Comparison of ENCODE assay signal across 13 cellular contexts in genomic region chr3:170360916-170361315, GRCh38. TPM values are rescaled to one million over a fixed set of nuclear protein-coding genes. Genes with fewer than 3 reads are reported as not detected.
DNase-seq lines count a peak whose midpoint lies in the region; FAIRE-seq and TF ChIP-seq lines count a peak whose summit lies in the region.
"Had no signal": no experiment of that assay in that cellular context is flagged by ENCODE, and none has a peak within 500 bp of the region (broad histone marks: within the 10 kb centered on the region; RNA-seq: fewer than 3 reads in every experiment).

No MANE protein-coding gene starts in this region.

- H3K4me1 ChIP-seq in PC-9 (replicated peaks; ENCODE audit: insufficient read depth) (peaks cover 71% of the 10 kb centered on the region), hepatocyte (ENCODE audit: insufficient read depth) (peaks cover 17% of the 10 kb centered on the region)

- H3K27ac ChIP-seq in PC-9 (no peak overlapping the region), hepatocyte (no peak overlapping the region)
- H3K27ac ChIP-seq: adrenal gland, esophagus muscularis mucosa had no signal

- no peak overlapping the region for H3K4me3 Mint-ChIP-seq in activated T-helper 1 cell treated with anti-CD3 and anti-CD28 coated beads, Interleukin-12 subunit alpha, Interleukin-12 subunit beta, Interleukin-2, Interleukin-4 antibody, amounts not matched to agents 30 ng/mL and 10 ng/mL and 1 ng/mL, durations not matched to agents 14 hours and 24 hours and 36 hours
- H3K4me3 Mint-ChIP-seq in activated CD4-positive, alpha-beta T cell treated with anti-CD3 and anti-CD28 coated beads, Interleukin-2, amount 10 ng/mL, durations not matched to agents 7 days and 5 days, result no peak overlapping the region

- FAIRE-seq in frontal cortex (lab: Jason Lieb, UNC), result no peak

- WGBS in hepatocyte (ENCODE audit: low lambda C conversion rate, missing lambda C conversion rate), result 71% methylated on average over 5 of the region's 5 CpGs

- H3K36me3 Mint-ChIP-seq in activated T-helper 1 cell treated with anti-CD3 and anti-CD28 coated beads, Interleukin-12 subunit alpha, Interleukin-12 subunit beta, Interleukin-2, Interleukin-4 antibody, amounts not matched to agents 30 ng/mL and 10 ng/mL and 1 ng/mL, durations not matched to agents 14 hours and 24 hours and 36 hours (ENCODE audit: low read depth), result peaks cover 40% of the 10 kb centered on the region
- peaks cover 43% of the 10 kb centered on the region for H3K36me3 Mint-ChIP-seq in activated CD4-positive, alpha-beta T cell treated with anti-CD3 and anti-CD28 coated beads, Interleukin-2, amount 10 ng/mL, durations not matched to agents 7 days and 5 days (ENCODE audit: low read depth)

- no peaks in the 10 kb centered on the region for H3K27me3 ChIP-seq in PC-9 (ENCODE audit: insufficient read depth, low read depth)
- H3K27me3 ChIP-seq in hepatocyte, result no peaks in the 10 kb centered on the region
- H3K27me3 ChIP-seq: adrenal gland, esophagus muscularis mucosa had no signal

- H3K4me3 ChIP-seq in PC-9 (peak overlapping the region; percentile 18; the same call in 1 of the 2 replicates), hepatocyte (peak overlapping the region; percentile 1)

- H2AFZ ChIP-seq in PC-9 (no peak overlapping the region), hepatocyte (no peak overlapping the region)

- BruUV-seq in PC-9 (replicated peaks; lab: Mats Ljungman, UMichigan), result no TSS peak

- H3F3A ChIP-seq in PC-9 (ENCODE audit: insufficient read depth, low read depth), result peaks cover 24% of the 10 kb centered on the region

- intact Hi-C loops in PC-9 (cut with micrococcal nuclease; ENCODE audit: unreplicated experiment), result no loop called here
- intact Hi-C loops in activated T-helper 1 cell treated with anti-CD3 and anti-CD28 coated beads, Interleukin-12 subunit alpha, Interleukin-12 subunit beta, Interleukin-2, Interleukin-4 antibody, amounts not matched to agents 30 ng/mL and 10 ng/mL and 1 ng/mL, durations not matched to agents 14 hours and 24 hours and 36 hours (cut with micrococcal nuclease), result loop anchor here (2.0 kb wide), 1 partner anchor 14 kb away; no protein-coding TSS in a partner anchor

- TF ChIP-seq CTCF in PC-9 (conservative IDR thresholded peaks at IDR 0.05) (no peak), hepatocyte (IDR thresholded peaks at IDR 0.05; ENCODE audit: poor library complexity) (no peak)

- H4K20me1 ChIP-seq in PC-9 (ENCODE audit: insufficient read depth) (peaks cover 50% of the 10 kb centered on the region), hepatocyte (ENCODE audit: insufficient read depth, poor library complexity, severe bottlenecking) (peaks cover 46% of the 10 kb centered on the region)

- H3K4me2 ChIP-seq in PC-9 (peak overlapping the region; percentile 82), hepatocyte (peak overlapping the region; percentile 77)

- no peaks in the 10 kb centered on the region for H3K9me2 ChIP-seq in PC-9 (ENCODE audit: insufficient read depth)
- no peaks in the 10 kb centered on the region for H3K9me2 ChIP-seq in hepatocyte (replicated peaks; ENCODE audit: insufficient read depth)

- POLR2A ChIA-PET in PC-9 (lab: Charles Lee; ENCODE audit: unreplicated experiment), result no interaction called here
- POLR2A ChIA-PET in activated CD4-positive, alpha-beta T cell treated with anti-CD3 and anti-CD28 coated beads, Interleukin-2, amount 10 ng/mL, durations not matched to agents 7 days and 5 days (lab: Charles Lee), result no interaction called here

- peaks cover 51% of the 10 kb centered on the region for H3K36me3 ChIP-seq in PC-9 (ENCODE audit: low read depth)
- no peaks in the 10 kb centered on the region for H3K36me3 ChIP-seq in hepatocyte (replicated peaks; ENCODE audit: insufficient read depth, low read depth)
- H3K36me3 ChIP-seq: adrenal gland had no signal

- peaks cover 82% of the 10 kb centered on the region for H3K79me2 ChIP-seq in PC-9 (ENCODE audit: low read depth)
- peaks cover 75% of the 10 kb centered on the region for H3K79me2 ChIP-seq in hepatocyte

- H3K27ac Mint-ChIP-seq in activated T-helper 1 cell treated with anti-CD3 and anti-CD28 coated beads, Interleukin-12 subunit alpha, Interleukin-12 subunit beta, Interleukin-2, Interleukin-4 antibody, amounts not matched to agents 30 ng/mL and 10 ng/mL and 1 ng/mL, durations not matched to agents 14 hours and 24 hours and 36 hours, result no peak overlapping the region
- no peak overlapping the region for H3K27ac Mint-ChIP-seq in activated CD4-positive, alpha-beta T cell treated with anti-CD3 and anti-CD28 coated beads, Interleukin-2, amount 10 ng/mL, durations not matched to agents 7 days and 5 days

- peaks cover 40% of the 10 kb centered on the region for H3K4me1 Mint-ChIP-seq in activated T-helper 1 cell treated with anti-CD3 and anti-CD28 coated beads, Interleukin-12 subunit alpha, Interleukin-12 subunit beta, Interleukin-2, Interleukin-4 antibody, amounts not matched to agents 30 ng/mL and 10 ng/mL and 1 ng/mL, durations not matched to agents 14 hours and 24 hours and 36 hours (ENCODE audit: low read depth)
- H3K4me1 Mint-ChIP-seq in activated CD4-positive, alpha-beta T cell treated with anti-CD3 and anti-CD28 coated beads, Interleukin-2, amount 10 ng/mL, durations not matched to agents 7 days and 5 days, result peaks cover 39% of the 10 kb centered on the region

- H3K9me3 ChIP-seq in PC-9 (ENCODE audit: insufficient read depth, low read depth) (no peaks in the 10 kb centered on the region), hepatocyte (ENCODE audit: low read depth) (no peaks in the 10 kb centered on the region)
- H3K9me3 ChIP-seq: adrenal gland, esophagus muscularis mucosa had no signal

- DNase-seq in H4 (ENCODE audit: low spot score) (peak; percentile 44), PC-9 (no peak), hepatocyte (ENCODE audit: low spot score) (no peak), renal cortical epithelial cell (ENCODE audit: low read depth) (peak; percentile 27), frontal cortex (ENCODE audit: low spot score in 2 of 2) (no peak)
- no peak for DNase-seq in activated T-helper 1 cell treated with anti-CD3 and anti-CD28 coated beads, Interleukin-12 subunit alpha, Interleukin-12 subunit beta, Interleukin-2, Interleukin-4 antibody, amounts not matched to agents 30 ng/mL and 10 ng/mL and 1 ng/mL, durations not matched to agents 14 hours and 24 hours and 36 hours (ENCODE audit: low spot score)
- DNase-seq in activated T-cell treated with anti-CD3 and anti-CD28 coated beads, Interleukin-2, amount 50 U/mL, for 48 hours, result no peak
- no peak for DNase-seq in activated CD4-positive, alpha-beta T cell treated with anti-CD3 and anti-CD28 coated beads, Interleukin-2, amount 10 ng/mL, durations not matched to agents 7 days and 5 days
- DNase-seq: adrenal gland, DMS79 treated with DMSO at 0.1 percent for 48 hours, NCI-H2081 had no signal

- H3K9me3 Mint-ChIP-seq in activated T-helper 1 cell treated with anti-CD3 and anti-CD28 coated beads, Interleukin-12 subunit alpha, Interleukin-12 subunit beta, Interleukin-2, Interleukin-4 antibody, amounts not matched to agents 30 ng/mL and 10 ng/mL and 1 ng/mL, durations not matched to agents 14 hours and 24 hours and 36 hours, result no peaks in the 10 kb centered on the region
- peaks cover 5% of the 10 kb centered on the region for H3K9me3 Mint-ChIP-seq in activated CD4-positive, alpha-beta T cell treated with anti-CD3 and anti-CD28 coated beads, Interleukin-2, amount 10 ng/mL, durations not matched to agents 7 days and 5 days

- CTCF ChIA-PET in PC-9 (lab: Charles Lee), result no interaction called here
- CTCF ChIA-PET in activated CD4-positive, alpha-beta T cell treated with anti-CD3 and anti-CD28 coated beads, Interleukin-2, amount 10 ng/mL, durations not matched to agents 7 days and 5 days (lab: Charles Lee), result interaction anchor here (0.6 kb wide), 1 partner anchor 23 kb away, joined by 3 read pairs; no protein-coding TSS in a partner anchor

- peaks cover 2% of the 10 kb centered on the region for H3K27me3 Mint-ChIP-seq in activated T-helper 1 cell treated with anti-CD3 and anti-CD28 coated beads, Interleukin-12 subunit alpha, Interleukin-12 subunit beta, Interleukin-2, Interleukin-4 antibody, amounts not matched to agents 30 ng/mL and 10 ng/mL and 1 ng/mL, durations not matched to agents 14 hours and 24 hours and 36 hours (ENCODE audit: insufficient read depth)
- no peaks in the 10 kb centered on the region for H3K27me3 Mint-ChIP-seq in activated CD4-positive, alpha-beta T cell treated with anti-CD3 and anti-CD28 coated beads, Interleukin-2, amount 10 ng/mL, durations not matched to agents 7 days and 5 days

RNA-seq across cellular contexts. Expression of gene SKIL, which starts 3.4 kb away (rescaled TPM):
- 36.4 and 43.0 TPM in 2 replicates for total RNA-seq in H4 (2014; rRNA removed; shearing (Covaris generic))
- total RNA-seq in PC-9 (2021) (119 and 138 TPM in 2 replicates), hepatocyte (79.3 and 87.5 TPM in 2 replicates), renal cortical epithelial cell (153 and 190 TPM in 2 replicates), frontal cortex (160 TPM)
- polyA plus RNA-seq in hepatocyte, result 28.3 and 28.9 TPM in 2 replicates
- total RNA-seq in activated T-helper 1 cell treated with anti-CD3 and anti-CD28 coated beads, Interleukin-12 subunit alpha, Interleukin-12 subunit beta, Interleukin-2, Interleukin-4 antibody, amounts not matched to agents 30 ng/mL and 10 ng/mL and 1 ng/mL, durations not matched to agents 14 hours and 24 hours and 36 hours, result 27.5 and 29.4 TPM in 2 replicates
- 10 to 100 TPM; 15.9 to 19.1 TPM for total RNA-seq in activated CD4-positive, alpha-beta T cell treated with anti-CD3 and anti-CD28 coated beads, Interleukin-2, amount 10 ng/mL, durations not matched to agents 7 days and 5 days

RNA-seq across cellular contexts. Expression of gene CLDN11, which starts 57.8 kb away (rescaled TPM):
- total RNA-seq in H4 (2014; rRNA removed; shearing (Covaris generic)), result 0.06 TPM in 1 of 2 replicates, not detected in the other
- total RNA-seq in PC-9 (2021) (1.4 and 1.9 TPM in 2 replicates), hepatocyte (21.9 and 29.5 TPM in 2 replicates), renal cortical epithelial cell (17.5 and 27.5 TPM in 2 replicates), frontal cortex (13.9 TPM)
- polyA plus RNA-seq in hepatocyte, result 6.1 and 7.7 TPM in 2 replicates
- not detected in 2 replicates for total RNA-seq in activated T-helper 1 cell treated with anti-CD3 and anti-CD28 coated beads, Interleukin-12 subunit alpha, Interleukin-12 subunit beta, Interleukin-2, Interleukin-4 antibody, amounts not matched to agents 30 ng/mL and 10 ng/mL and 1 ng/mL, durations not matched to agents 14 hours and 24 hours and 36 hours
- total RNA-seq in activated CD4-positive, alpha-beta T cell treated with anti-CD3 and anti-CD28 coated beads, Interleukin-2, amount 10 ng/mL, durations not matched to agents 7 days and 5 days, result not detected
- total RNA-seq: SK-MEL-5 had no signal

Comparison
In these comparisons a context has a peak if more than half of its experiments do, and no peak if none do; other contexts are left out.
1. DNase-seq: peak in H4 (single experiment) and renal cortical epithelial cell (single experiment); none in PC-9 (0 of 2), hepatocyte (single experiment), activated T-helper 1 cell treated with anti-CD3 and anti-CD28 coated beads, Interleukin-12 subunit alpha, Interleukin-12 subunit beta, Interleukin-2, Interleukin-4 antibody, amounts not matched to agents 30 ng/mL and 10 ng/mL and 1 ng/mL, durations not matched to agents 14 hours and 24 hours and 36 hours (single experiment), frontal cortex (0 of 2), activated T-cell treated with anti-CD3 and anti-CD28 coated beads, Interleukin-2, amount 50 U/mL, for 48 hours (0 of 2) and activated CD4-positive, alpha-beta T cell treated with anti-CD3 and anti-CD28 coated beads, Interleukin-2, amount 10 ng/mL, durations not matched to agents 7 days and 5 days (single experiment).